ENCODE assay signal across 12 cellular contexts in genomic region chr10:13660545-13660920, GRCh38.
DNase-seq lines count a peak whose midpoint lies in the region; ATAC-seq and TF ChIP-seq lines count a peak whose summit lies in the region.
"Had no signal": no experiment of that assay in that cellular context is flagged by ENCODE, and none has a peak within 500 bp of the region (broad histone marks: within the 10 kb centered on the region; RNA-seq: fewer than 3 reads in every experiment).

No MANE protein-coding gene starts in this region.

- no peaks in the 10 kb centered on the region for H3K27me3 ChIP-seq in subcutaneous abdominal adipose tissue (ENCODE audit: control insufficient read depth in 5 of 5, insufficient read depth in 4 of 5, low read length in 5 of 5)
- H3K27me3 ChIP-seq: pancreas had no signal

- DNase-seq in NCI-H2171 treated with DMSO at 0.1 percent for 48 hours (lab: John Stamatoyannopoulos, UW) = peak; percentile 5
- no peak for DNase-seq in NCI-H2171 (lab: John Stamatoyannopoulos, UW)
- DNase-seq in T-helper 17 cell = no peak
- peak; percentile 22 to 45 for DNase-seq in foreskin fibroblast
- DNase-seq in KG1 (lab: John Stamatoyannopoulos, UW) = no peak
- no peak for DNase-seq in activated CD4-positive, alpha-beta T cell treated with anti-CD3 and anti-CD28 coated beads for 4 hours
- no peak for DNase-seq in activated naive CD4-positive, alpha-beta T cell treated with anti-CD3 and anti-CD28 coated beads for 36 hours
- DNase-seq: NCI-H774 had no signal

- no peak for ATAC-seq in T-helper 17 cell

- no peak overlapping the region for H3K9ac ChIP-seq in subcutaneous abdominal adipose tissue (ENCODE audit: low read length in 5 of 5)

- H3K9me3 ChIP-seq in T-helper 17 cell (ENCODE audit: control insufficient read depth, low read length, poor library complexity, severe bottlenecking) (no peaks in the 10 kb centered on the region), subcutaneous abdominal adipose tissue (ENCODE audit: control insufficient read depth in 5 of 5, low read length in 5 of 5) (no peaks in the 10 kb centered on the region)
- H3K9me3 ChIP-seq: A549, pancreas had no signal

- peak overlapping the region; percentile 29 for H3K27ac Mint-ChIP-seq in T-helper 17 cell
- no peak overlapping the region for H3K27ac Mint-ChIP-seq in activated naive CD4-positive, alpha-beta T cell treated with anti-CD3 and anti-CD28 coated beads for 36 hours
- H3K27ac Mint-ChIP-seq: T-cell had no signal

- H3K27ac ChIP-seq in subcutaneous abdominal adipose tissue (ENCODE audit: low read depth, low read length) = peak overlapping the region; percentile 27
- H3K27ac ChIP-seq: A549, pancreas had no signal

- CTCF ChIA-PET in activated naive CD4-positive, alpha-beta T cell treated with anti-CD3 and anti-CD28 coated beads for 36 hours (lab: Charles Lee) = interaction anchor here (1.0 to 2.1 kb wide), 11 partner anchors 9 to 123 kb away, joined by 3 to 29 read pairs (median 6); no protein-coding TSS in a partner anchor

- peaks cover 10 to 25% (median 20%) of the 10 kb centered on the region in 5 donors for H3K4me1 ChIP-seq in subcutaneous abdominal adipose tissue (ENCODE audit: control insufficient read depth in 5 of 5, insufficient read depth in 5 of 5, low read length in 5 of 5)
- H3K4me1 ChIP-seq: A549, pancreas had no signal

- TF ChIP-seq CTCF in foreskin fibroblast (IDR thresholded peaks at IDR 0.05; ENCODE audit: low read depth, low read length) = no peak

- H3K36me3 Mint-ChIP-seq in T-helper 17 cell (ENCODE audit: low read depth) = no peaks in the 10 kb centered on the region
- H3K36me3 Mint-ChIP-seq in activated naive CD4-positive, alpha-beta T cell treated with anti-CD3 and anti-CD28 coated beads for 36 hours (ENCODE audit: low read depth) = no peaks in the 10 kb centered on the region

- no peaks in the 10 kb centered on the region for H3K27me3 Mint-ChIP-seq in T-helper 17 cell
- H3K27me3 Mint-ChIP-seq in activated naive CD4-positive, alpha-beta T cell treated with anti-CD3 and anti-CD28 coated beads for 36 hours (ENCODE audit: low read depth) = no peaks in the 10 kb centered on the region
- H3K27me3 Mint-ChIP-seq: T-cell had no signal

- H3K36me3 ChIP-seq in subcutaneous abdominal adipose tissue (ENCODE audit: control insufficient read depth in 5 of 5, insufficient read depth in 5 of 5, low read length in 5 of 5) = peaks cover 23 to 91% (median 76%) of the 10 kb centered on the region in 5 donors

- H3K4me3 Mint-ChIP-seq in T-helper 17 cell = no peak overlapping the region
- no peak overlapping the region for H3K4me3 Mint-ChIP-seq in activated naive CD4-positive, alpha-beta T cell treated with anti-CD3 and anti-CD28 coated beads for 36 hours

- peaks cover 10% of the 10 kb centered on the region for H3K4me1 Mint-ChIP-seq in T-helper 17 cell
- peaks cover 16% of the 10 kb centered on the region for H3K4me1 Mint-ChIP-seq in activated naive CD4-positive, alpha-beta T cell treated with anti-CD3 and anti-CD28 coated beads for 36 hours (ENCODE audit: low read depth)

- no peaks in the 10 kb centered on the region for H3K9me3 Mint-ChIP-seq in activated naive CD4-positive, alpha-beta T cell treated with anti-CD3 and anti-CD28 coated beads for 36 hours
- H3K9me3 Mint-ChIP-seq: T-cell had no signal

- H3K4me3 ChIP-seq in foreskin fibroblast (ENCODE audit: low read depth in 1 of 2, low read length in 2 of 2) (no peak overlapping the region), subcutaneous abdominal adipose tissue (ENCODE audit: low read depth in 1 of 5, low read length in 5 of 5) (no peak overlapping the region)
- H3K4me3 ChIP-seq: A549, pancreas had no signal

- intact Hi-C loops in activated naive CD4-positive, alpha-beta T cell treated with anti-CD3 and anti-CD28 coated beads for 36 hours (cut with micrococcal nuclease) = loop anchor here (1.0 kb wide), 1 partner anchor 118 kb away; no protein-coding TSS in a partner anchor

Comparison
In these comparisons a context has a peak if more than half of its experiments do, and no peak if none do; other contexts are left out.
1. DNase-seq: peak in NCI-H2171 treated with DMSO at 0.1 percent for 48 hours (single experiment) and foreskin fibroblast (2 of 2); none in NCI-H2171 (single experiment), T-helper 17 cell (0 of 3), KG1 (single experiment), activated CD4-positive, alpha-beta T cell treated with anti-CD3 and anti-CD28 coated beads for 4 hours (0 of 2) and activated naive CD4-positive, alpha-beta T cell treated with anti-CD3 and anti-CD28 coated beads for 36 hours (single experiment).